1 cellular context compared by ENCODE assay signal in the genomic region with DNA sequence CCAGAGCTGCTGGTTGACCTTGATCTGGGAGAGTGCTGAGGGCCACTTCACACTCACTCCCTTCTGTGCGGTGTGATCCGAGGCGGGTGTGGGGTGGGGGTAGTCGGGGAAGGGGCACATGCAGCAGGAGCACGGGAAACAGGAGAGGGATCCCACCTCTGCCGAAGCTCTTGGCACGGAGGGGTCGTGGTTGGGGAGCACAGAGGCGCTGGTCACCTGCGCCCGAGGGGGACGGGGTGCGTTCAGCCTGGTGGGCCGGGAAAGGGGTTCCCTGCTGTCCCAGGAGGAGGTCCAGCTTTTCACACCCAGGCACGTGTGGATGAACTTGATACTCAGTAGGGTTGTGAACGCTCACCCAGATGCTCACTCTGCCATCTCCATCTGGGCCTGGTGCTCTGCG.
TF ChIP-seq lines count a peak whose summit lies in the region.

No MANE protein-coding gene starts in this region.

TF ChIP-seq in HCT116, 20 proteins besides CTCF, POLR2A, EP300 and RAD21:
- TF ChIP-seq POLR2AphosphoS5 (IDR thresholded peaks at IDR 0.05; ENCODE audit: low read depth, low read length) (no peak), ZNF274 (IDR thresholded peaks at IDR 0.05; ENCODE audit: low read depth, low read length) (no peak), EGR1 (IDR thresholded peaks at IDR 0.05; ENCODE audit: low read depth) (no peak), SRF (IDR thresholded peaks at IDR 0.05; ENCODE audit: low read depth) (no peak), ELF1 (IDR thresholded peaks at IDR 0.05; ENCODE audit: borderline replicate concordance, low read depth) (no peak), CBX3 (IDR thresholded peaks at IDR 0.05; ENCODE audit: low read depth) (no peak), SIN3A (IDR thresholded peaks at IDR 0.05; ENCODE audit: low read depth) (no peak), EZH2phosphoT487 (IDR thresholded peaks at IDR 0.05; ENCODE audit: borderline replicate concordance) (no peak), YY1 (IDR thresholded peaks at IDR 0.05; ENCODE audit: extremely low read depth, insufficient replicate concordance, low read depth, low read length) (no peak), FOSL1 (IDR thresholded peaks at IDR 0.05; ENCODE audit: low read depth) (no peak), ZFX (IDR thresholded peaks at IDR 0.05) (no peak), JUND (IDR thresholded peaks at IDR 0.05) (no peak)
- TF ChIP-seq, protein P1, sequence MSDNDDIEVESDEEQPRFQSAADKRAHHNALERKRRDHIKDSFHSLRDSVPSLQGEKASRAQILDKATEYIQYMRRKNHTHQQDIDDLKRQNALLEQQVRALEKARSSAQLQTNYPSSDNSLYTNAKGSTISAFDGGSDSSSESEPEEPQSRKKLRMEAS (IDR thresholded peaks at IDR 0.05): no peak
- TF ChIP-seq, protein P2, sequence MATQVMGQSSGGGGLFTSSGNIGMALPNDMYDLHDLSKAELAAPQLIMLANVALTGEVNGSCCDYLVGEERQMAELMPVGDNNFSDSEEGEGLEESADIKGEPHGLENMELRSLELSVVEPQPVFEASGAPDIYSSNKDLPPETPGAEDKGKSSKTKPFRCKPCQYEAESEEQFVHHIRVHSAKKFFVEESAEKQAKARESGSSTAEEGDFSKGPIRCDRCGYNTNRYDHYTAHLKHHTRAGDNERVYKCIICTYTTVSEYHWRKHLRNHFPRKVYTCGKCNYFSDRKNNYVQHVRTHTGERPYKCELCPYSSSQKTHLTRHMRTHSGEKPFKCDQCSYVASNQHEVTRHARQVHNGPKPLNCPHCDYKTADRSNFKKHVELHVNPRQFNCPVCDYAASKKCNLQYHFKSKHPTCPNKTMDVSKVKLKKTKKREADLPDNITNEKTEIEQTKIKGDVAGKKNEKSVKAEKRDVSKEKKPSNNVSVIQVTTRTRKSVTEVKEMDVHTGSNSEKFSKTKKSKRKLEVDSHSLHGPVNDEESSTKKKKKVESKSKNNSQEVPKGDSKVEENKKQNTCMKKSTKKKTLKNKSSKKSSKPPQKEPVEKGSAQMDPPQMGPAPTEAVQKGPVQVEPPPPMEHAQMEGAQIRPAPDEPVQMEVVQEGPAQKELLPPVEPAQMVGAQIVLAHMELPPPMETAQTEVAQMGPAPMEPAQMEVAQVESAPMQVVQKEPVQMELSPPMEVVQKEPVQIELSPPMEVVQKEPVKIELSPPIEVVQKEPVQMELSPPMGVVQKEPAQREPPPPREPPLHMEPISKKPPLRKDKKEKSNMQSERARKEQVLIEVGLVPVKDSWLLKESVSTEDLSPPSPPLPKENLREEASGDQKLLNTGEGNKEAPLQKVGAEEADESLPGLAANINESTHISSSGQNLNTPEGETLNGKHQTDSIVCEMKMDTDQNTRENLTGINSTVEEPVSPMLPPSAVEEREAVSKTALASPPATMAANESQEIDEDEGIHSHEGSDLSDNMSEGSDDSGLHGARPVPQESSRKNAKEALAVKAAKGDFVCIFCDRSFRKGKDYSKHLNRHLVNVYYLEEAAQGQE (IDR thresholded peaks at IDR 0.05; ENCODE audit: low read depth): no peak
TF ChIP-seq in HCT116: peak in this region for 0.
